1 cellular context compared by ENCODE assay signal in the genomic region with DNA sequence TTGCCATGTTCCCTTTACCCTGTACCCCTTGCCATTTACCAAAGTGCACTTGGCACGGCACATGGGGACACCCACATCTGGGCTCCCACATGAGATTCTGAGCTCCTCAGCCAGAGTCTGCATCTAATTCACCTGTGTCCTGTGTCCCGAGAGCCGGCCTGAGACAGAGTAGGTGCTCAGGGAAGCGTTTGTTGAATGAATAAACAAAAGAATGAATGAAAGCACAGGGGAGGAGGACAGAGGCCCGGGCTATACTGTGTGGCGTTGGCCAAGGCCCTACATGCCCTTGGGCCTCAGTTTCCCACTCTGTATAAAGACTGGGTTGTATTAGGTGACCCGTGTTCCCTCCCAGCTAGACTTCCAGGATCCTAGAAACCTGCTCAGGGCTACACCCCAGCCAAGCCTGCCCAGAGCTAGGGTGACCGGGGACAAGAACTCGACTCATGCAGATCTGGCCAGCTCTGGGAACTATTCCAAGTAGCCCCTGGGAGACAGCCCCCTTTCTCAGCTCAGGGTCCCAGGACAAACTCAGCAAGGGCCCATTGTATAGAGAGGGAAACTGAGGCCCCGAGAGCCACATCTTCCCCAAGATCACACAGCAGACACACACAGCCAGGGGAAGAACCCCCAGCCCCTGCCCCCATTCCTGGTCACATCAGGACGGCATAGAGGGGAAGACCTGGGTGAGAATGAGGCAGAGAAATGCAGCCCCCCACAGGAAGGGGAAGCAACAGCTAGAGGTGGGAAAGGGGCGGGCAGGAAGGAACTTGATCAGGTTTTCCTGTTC.
TF ChIP-seq lines count a peak whose summit lies in the region.

No MANE protein-coding gene starts in this region.

TF ChIP-seq in A549, 52 proteins besides CTCF, POLR2A, EP300 and RAD21 (continued from another document):
- TF ChIP-seq JUN (IDR thresholded peaks at IDR 0.05) (0 out of 5 replicates have a peak, but pooled peaks of 1 of the 2 experiments have one; percentile 19), EHMT2 (IDR thresholded peaks at IDR 0.05; ENCODE audit: low read depth) (no peak)
TF ChIP-seq in A549: peak in this region for 1.
